In the genomic region with DNA sequence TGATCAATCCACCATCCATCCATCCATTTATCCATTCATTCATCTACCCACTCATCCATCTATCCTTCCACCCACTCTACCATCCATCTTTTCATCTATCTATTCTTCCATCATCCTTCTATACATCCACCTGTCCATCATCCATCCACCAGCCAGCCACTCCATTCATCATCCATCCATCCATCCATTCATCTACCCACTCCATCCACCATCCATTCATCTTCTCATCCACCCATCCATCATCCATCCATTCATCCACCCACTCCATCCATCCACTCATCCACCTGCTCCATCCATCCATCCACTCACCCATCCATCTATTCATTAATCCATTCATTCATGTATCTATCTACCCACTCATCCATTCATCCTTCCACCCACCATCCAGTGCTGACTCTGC, we compare ENCODE assay signal across 28 cellular contexts.
"Had no signal": no experiment of that assay in that cellular context is flagged by ENCODE, and none has a peak within 500 bp of the region (broad histone marks: within the 10 kb centered on the region; RNA-seq: fewer than 3 reads in every experiment).

No MANE protein-coding gene starts in this region.

- H3K9ac ChIP-seq: SK-N-SH had no signal

- H3K9me3 ChIP-seq: adrenal gland, colonic mucosa, MG63, SJCRH30, SK-N-SH had no signal

- H3K36me3 ChIP-seq: adrenal gland, colonic mucosa, MG63, SJCRH30, WERI-Rb-1 had no signal

- H3K4me3 Mint-ChIP-seq: activated CD4-positive, alpha-beta memory T cell treated with anti-CD3 and anti-CD28 coated beads, Interleukin-2, amount 10 ng/mL, durations not matched to agents 7 days and 5 days; activated CD4-positive, alpha-beta T cell treated with anti-CD3 and anti-CD28 coated beads for 36 hours; activated naive CD4-positive, alpha-beta T cell treated with anti-CD3 and anti-CD28 coated beads for 36 hours; activated naive CD8-positive, alpha-beta T cell treated with anti-CD3 and anti-CD28 coated beads, Interleukin-2, amount 10 ng/mL, durations not matched to agents 7 days and 5 days; activated T-helper 17 cell treated with anti-CD3 and anti-CD28 coated beads, Interleukin-2, amount 50 U/mL, for 72 hours had no signal

- DNase-seq: activated CD4-positive, alpha-beta memory T cell treated with anti-CD3 and anti-CD28 coated beads, Interleukin-2, amount 10 ng/mL, durations not matched to agents 7 days and 5 days; activated CD4-positive, alpha-beta T cell treated with anti-CD3 and anti-CD28 coated beads for 36 hours; activated CD4-positive, alpha-beta T cell treated with anti-CD3 and anti-CD28 coated beads, Interleukin-2, amount 50 U/mL, for 1 hour; activated gamma-delta T cell; activated naive CD4-positive, alpha-beta T cell treated with anti-CD3 and anti-CD28 coated beads for 36 hours; activated naive CD8-positive, alpha-beta T cell treated with anti-CD3 and anti-CD28 coated beads, Interleukin-2, amount 10 ng/mL, durations not matched to agents 7 days and 5 days; activated T-cell treated with anti-CD3 and anti-CD28 coated beads for 4 hours; activated T-cell treated with anti-CD3 and anti-CD28 coated beads, Interleukin-2, amount 50 U/mL, for 48 hours; adrenal gland; anterior cingulate cortex; caudate nucleus; colonic mucosa; MG63; MV-4-11; NCI-H1092 treated with DMSO at 0.1 percent for 48 hours; NCI-H1417 treated with DMSO at 0.1 percent for 48 hours; NCI-H1694; NCI-H2029; NCI-H2107; NCI-H345; NCI-H510A; NCI-H69; Right ventricle myocardium superior; SJCRH30; SK-N-SH; T-helper 1 cell; WERI-Rb-1 had no signal

- H3K4me3 ChIP-seq: adrenal gland, colonic mucosa, MG63, SJCRH30 had no signal

- H3K4me2 ChIP-seq: SK-N-SH had no signal

- H3K9me2 ChIP-seq: SK-N-SH had no signal

- ATAC-seq: activated CD4-positive, alpha-beta T cell treated with anti-CD3 and anti-CD28 coated beads for 36 hours; activated T-helper 17 cell treated with anti-CD3 and anti-CD28 coated beads, Interleukin-2, amount 50 U/mL, for 72 hours had no signal

- H3K36me3 Mint-ChIP-seq: activated naive CD8-positive, alpha-beta T cell treated with anti-CD3 and anti-CD28 coated beads, Interleukin-2, amount 10 ng/mL, durations not matched to agents 7 days and 5 days had no signal

- H3K27me3 ChIP-seq: adrenal gland, colonic mucosa, MG63, SJCRH30 had no signal

- H3K27ac ChIP-seq: adrenal gland, colonic mucosa, SJCRH30, WERI-Rb-1 had no signal

- H3K4me1 ChIP-seq: adrenal gland, colonic mucosa, SJCRH30 had no signal

- H3K4me1 Mint-ChIP-seq: activated CD4-positive, alpha-beta memory T cell treated with anti-CD3 and anti-CD28 coated beads, Interleukin-2, amount 10 ng/mL, durations not matched to agents 7 days and 5 days; activated CD4-positive, alpha-beta T cell treated with anti-CD3 and anti-CD28 coated beads for 36 hours; activated naive CD8-positive, alpha-beta T cell treated with anti-CD3 and anti-CD28 coated beads, Interleukin-2, amount 10 ng/mL, durations not matched to agents 7 days and 5 days had no signal

- H3K9me3 Mint-ChIP-seq: activated CD4-positive, alpha-beta memory T cell treated with anti-CD3 and anti-CD28 coated beads, Interleukin-2, amount 10 ng/mL, durations not matched to agents 7 days and 5 days; activated naive CD4-positive, alpha-beta T cell treated with anti-CD3 and anti-CD28 coated beads for 36 hours; activated naive CD8-positive, alpha-beta T cell treated with anti-CD3 and anti-CD28 coated beads, Interleukin-2, amount 10 ng/mL, durations not matched to agents 7 days and 5 days; activated T-helper 17 cell treated with anti-CD3 and anti-CD28 coated beads, Interleukin-2, amount 50 U/mL, for 72 hours had no signal

- H3K27ac Mint-ChIP-seq: activated CD4-positive, alpha-beta memory T cell treated with anti-CD3 and anti-CD28 coated beads, Interleukin-2, amount 10 ng/mL, durations not matched to agents 7 days and 5 days; activated CD4-positive, alpha-beta T cell treated with anti-CD3 and anti-CD28 coated beads for 36 hours; activated naive CD4-positive, alpha-beta T cell treated with anti-CD3 and anti-CD28 coated beads for 36 hours; activated naive CD8-positive, alpha-beta T cell treated with anti-CD3 and anti-CD28 coated beads, Interleukin-2, amount 10 ng/mL, durations not matched to agents 7 days and 5 days; activated T-helper 17 cell treated with anti-CD3 and anti-CD28 coated beads, Interleukin-2, amount 50 U/mL, for 72 hours had no signal
